8 cellular contexts compared by ENCODE assay signal in the genomic region with DNA sequence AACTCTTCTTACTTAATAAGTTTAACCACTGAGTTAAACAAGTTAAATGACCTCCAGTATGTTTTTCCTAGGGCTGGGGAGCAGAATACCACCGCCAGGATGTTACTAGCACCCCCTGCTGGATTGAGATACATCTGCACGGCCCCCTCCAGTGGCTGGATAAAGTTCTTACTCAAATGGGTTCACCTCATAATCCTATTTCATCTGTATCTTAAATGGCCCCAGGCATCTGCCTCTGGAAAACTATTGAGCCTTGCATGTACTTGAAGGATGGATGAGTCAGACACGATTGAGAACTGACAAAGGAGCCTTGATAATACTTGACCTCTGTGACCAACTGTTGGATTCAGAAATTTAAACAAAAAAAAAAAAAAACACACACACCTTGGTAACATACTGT.
DNase-seq lines count a peak whose midpoint lies in the region; ATAC-seq and TF ChIP-seq lines count a peak whose summit lies in the region.

No MANE protein-coding gene starts in this region.

- intact Hi-C loops in Panc1 (cut with micrococcal nuclease; ENCODE audit: unreplicated experiment): loop anchor here (1.0 kb wide), 1 partner anchor 323 kb away; no protein-coding TSS in a partner anchor
- intact Hi-C loops in prostate gland (cut with DNase I): loop anchor here (5.0 kb wide), 2 partner anchors 325 to 340 kb away; no protein-coding TSS in a partner anchor

- POLR2A ChIA-PET in Panc1 (lab: Charles Lee): no interaction called here

- H3K4me1 ChIP-seq in Panc1 (ENCODE audit: control insufficient read depth, insufficient read depth, low read length): peaks cover 3% of the 10 kb centered on the region; the same call in 1 of the 2 replicates
- no peaks in the 10 kb centered on the region for H3K4me1 ChIP-seq in prostate gland (replicated peaks)

- no peak for TF ChIP-seq POLR2A in prostate gland (IDR thresholded peaks at IDR 0.05)

- H3K27me3 ChIP-seq in Panc1 (ENCODE audit: control insufficient read depth, insufficient read depth, low read length) (no peaks in the 10 kb centered on the region), prostate gland (replicated peaks; ENCODE audit: insufficient read depth) (no peaks in the 10 kb centered on the region)

- TF ChIP-seq CTCF in GM20000 (IDR thresholded peaks at IDR 0.05; ENCODE audit: extremely low read depth, missing control alignments) (peak; percentile 89), Panc1 (IDR thresholded peaks at IDR 0.05) (peak; percentile 78), prostate gland (IDR thresholded peaks at IDR 0.05) (peak; percentile 47 to 80 (median 74))

- no peaks in the 10 kb centered on the region for H3K9me3 ChIP-seq in Panc1 (ENCODE audit: control insufficient read depth, insufficient read depth, low read depth, low read length)
- no peaks in the 10 kb centered on the region for H3K9me3 ChIP-seq in prostate gland

- 0 out of 2 replicates have a peak, but pooled peaks cover 3% of the 10 kb centered on the region for H3K36me3 ChIP-seq in Panc1 (ENCODE audit: control insufficient read depth, insufficient read depth, low read length)
- no peaks in the 10 kb centered on the region for H3K36me3 ChIP-seq in prostate gland

- WGBS in prostate gland: 22% methylated on average over 3 of the region's 3 CpGs

- in situ Hi-C loops in Panc1 (cut with HindIII; ENCODE audit: low pct_unique_long_range_greater_than_20kb, low sequenced_read_pairs): no loop called here

- BruUV-seq in Panc1 (replicated peaks; lab: Mats Ljungman, UMichigan): no TSS peak

- CTCF ChIA-PET in Panc1 (lab: Charles Lee): interaction anchor here (0.6 kb wide), 1 partner anchor 57 kb away, joined by 6 read pairs; no protein-coding TSS in a partner anchor

- DNase-seq in D341Med (ENCODE audit: low spot score) (peak; percentile 81), GM20000 (ENCODE audit: low spot score) (peak; percentile 64), Panc1 (ENCODE audit: low read depth, low spot score) (peak; percentile 39), glomerular visceral epithelial cell (ENCODE audit: extremely low spot score) (peak; percentile 53), prostate gland (ENCODE audit: low spot score) (peak; percentile 46), NCI-H2107 (lab: John Stamatoyannopoulos, UW) (no peak)
- DNase-seq in activated T-helper 9 cell treated with anti-CD3 and anti-CD28 coated beads, Interleukin-2, amount 50 U/mL, for 16 hours (ENCODE audit: low read depth): peak; percentile 9

- ATAC-seq in HG03558 (IDR thresholded peaks at IDR 0.05; ENCODE audit: extremely low read depth, unreplicated experiment) (peak; percentile 69), Panc1 (peak; percentile 70; the same call in 1 of the 2 replicates)

- H3K27ac ChIP-seq in Panc1 (ENCODE audit: low read length): no peak overlapping the region
- H3K27ac ChIP-seq in prostate gland: no peak overlapping the region

- H3K4me3 ChIP-seq in Panc1 (ENCODE audit: low read depth in 2 of 2, low read length in 2 of 2) (no peak overlapping the region), prostate gland (no peak overlapping the region)
